Comparison of ENCODE assay signal across 1 cellular context in the genomic region with DNA sequence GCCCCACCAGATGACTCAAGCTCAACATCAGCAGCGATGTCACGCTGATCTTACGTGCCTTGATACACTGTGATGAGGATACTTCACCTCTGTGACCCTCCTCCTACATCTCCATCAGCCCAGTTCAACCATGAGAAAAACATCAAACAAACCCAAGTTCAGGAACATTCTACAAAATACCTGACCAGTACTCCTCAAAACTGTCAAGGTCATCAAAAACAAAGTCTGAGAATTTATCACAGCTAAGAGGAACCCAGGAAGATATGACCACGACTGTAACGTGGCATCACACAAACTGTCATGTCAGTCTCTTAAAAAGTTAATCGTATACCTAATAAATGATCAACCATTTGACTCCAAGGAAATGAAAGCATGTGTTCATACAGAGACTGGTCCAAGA.
TF ChIP-seq lines count a peak whose summit lies in the region.

No MANE protein-coding gene starts in this region.

TF ChIP-seq in K562, 482 proteins besides CTCF, POLR2A, EP300 and RAD21 (continued from another document):
- TF ChIP-seq, protein P1, sequence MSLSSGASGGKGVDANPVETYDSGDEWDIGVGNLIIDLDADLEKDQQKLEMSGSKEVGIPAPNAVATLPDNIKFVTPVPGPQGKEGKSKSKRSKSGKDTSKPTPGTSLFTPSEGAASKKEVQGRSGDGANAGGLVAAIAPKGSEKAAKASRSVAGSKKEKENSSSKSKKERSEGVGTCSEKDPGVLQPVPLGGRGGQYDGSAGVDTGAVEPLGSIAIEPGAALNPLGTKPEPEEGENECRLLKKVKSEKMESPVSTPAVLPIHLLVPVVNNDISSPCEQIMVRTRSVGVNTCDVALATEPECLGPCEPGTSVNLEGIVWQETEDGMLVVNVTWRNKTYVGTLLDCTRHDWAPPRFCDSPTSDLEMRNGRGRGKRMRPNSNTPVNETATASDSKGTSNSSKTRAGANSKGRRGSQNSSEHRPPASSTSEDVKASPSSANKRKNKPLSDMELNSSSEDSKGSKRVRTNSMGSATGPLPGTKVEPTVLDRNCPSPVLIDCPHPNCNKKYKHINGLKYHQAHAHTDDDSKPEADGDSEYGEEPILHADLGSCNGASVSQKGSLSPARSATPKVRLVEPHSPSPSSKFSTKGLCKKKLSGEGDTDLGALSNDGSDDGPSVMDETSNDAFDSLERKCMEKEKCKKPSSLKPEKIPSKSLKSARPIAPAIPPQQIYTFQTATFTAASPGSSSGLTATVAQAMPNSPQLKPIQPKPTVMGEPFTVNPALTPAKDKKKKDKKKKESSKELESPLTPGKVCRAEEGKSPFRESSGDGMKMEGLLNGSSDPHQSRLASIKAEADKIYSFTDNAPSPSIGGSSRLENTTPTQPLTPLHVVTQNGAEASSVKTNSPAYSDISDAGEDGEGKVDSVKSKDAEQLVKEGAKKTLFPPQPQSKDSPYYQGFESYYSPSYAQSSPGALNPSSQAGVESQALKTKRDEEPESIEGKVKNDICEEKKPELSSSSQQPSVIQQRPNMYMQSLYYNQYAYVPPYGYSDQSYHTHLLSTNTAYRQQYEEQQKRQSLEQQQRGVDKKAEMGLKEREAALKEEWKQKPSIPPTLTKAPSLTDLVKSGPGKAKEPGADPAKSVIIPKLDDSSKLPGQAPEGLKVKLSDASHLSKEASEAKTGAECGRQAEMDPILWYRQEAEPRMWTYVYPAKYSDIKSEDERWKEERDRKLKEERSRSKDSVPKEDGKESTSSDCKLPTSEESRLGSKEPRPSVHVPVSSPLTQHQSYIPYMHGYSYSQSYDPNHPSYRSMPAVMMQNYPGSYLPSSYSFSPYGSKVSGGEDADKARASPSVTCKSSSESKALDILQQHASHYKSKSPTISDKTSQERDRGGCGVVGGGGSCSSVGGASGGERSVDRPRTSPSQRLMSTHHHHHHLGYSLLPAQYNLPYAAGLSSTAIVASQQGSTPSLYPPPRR (CRISPR knock-in tag; IDR thresholded peaks at IDR 0.05; ENCODE audit: borderline replicate concordance), result no peak
- TF ChIP-seq WHSC1 (IDR thresholded peaks at IDR 0.05; ENCODE audit: low read length) (no peak), MAFK (IDR thresholded peaks at IDR 0.05; ENCODE audit: low read length) (peak; percentile 26; the same call in 1 of the 2 replicates), C11orf30 (IDR thresholded peaks at IDR 0.05; ENCODE audit: low read depth) (peak; percentile 61; the same call in 1 of the 2 replicates), ILF3 (IDR thresholded peaks at IDR 0.05; ENCODE audit: borderline replicate concordance) (no peak)
